In the genomic region with DNA sequence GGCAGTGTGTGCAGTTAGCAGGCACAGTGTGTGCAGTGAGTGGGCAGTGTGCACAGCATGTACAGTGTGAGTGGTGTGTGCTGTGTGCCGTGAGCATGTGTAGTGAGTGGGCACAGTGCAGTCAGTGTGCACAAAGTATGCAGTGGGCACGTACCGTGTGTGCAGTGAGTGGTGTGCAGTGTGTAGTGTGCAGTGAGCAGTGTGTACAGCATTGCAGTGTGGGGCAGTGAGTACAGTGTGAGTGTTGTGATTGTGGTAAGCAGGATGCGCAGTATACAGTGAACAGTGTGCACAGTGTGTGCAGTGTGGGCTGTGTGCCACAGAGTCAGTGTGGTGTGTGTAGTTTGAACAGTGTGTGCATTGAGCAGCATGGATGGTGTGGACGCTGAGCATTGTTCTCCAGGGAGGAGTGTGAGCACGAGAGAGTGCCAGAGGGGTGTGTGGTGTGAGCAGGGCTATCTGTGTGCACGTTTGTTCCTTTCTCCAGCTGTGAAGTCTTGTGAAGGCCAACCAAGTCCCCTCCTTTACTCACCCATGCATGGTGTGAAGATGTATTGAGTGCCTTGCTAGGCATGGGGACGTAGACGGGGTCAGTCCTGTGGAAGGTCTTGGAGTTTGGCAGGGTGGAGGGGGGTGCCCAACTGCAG, we compare ENCODE assay signal across 2 cellular contexts.
TF ChIP-seq lines count a peak whose summit lies in the region.

No MANE protein-coding gene starts in this region.

TF ChIP-seq in A549, 52 proteins besides CTCF, POLR2A, EP300 and RAD21:
- TF ChIP-seq HMGXB4 (CRISPR knock-in tag; IDR thresholded peaks at IDR 0.05; ENCODE audit: borderline replicate concordance) (no peak), ESRRA (IDR thresholded peaks at IDR 0.05; ENCODE audit: borderline replicate concordance, low read length) (no peak), SREBF2 (IDR thresholded peaks at IDR 0.05) (no peak), ELK1 (IDR thresholded peaks at IDR 0.05; ENCODE audit: low read depth, low read length) (no peak), RNF2 (IDR thresholded peaks at IDR 0.05; ENCODE audit: borderline replicate concordance, low read depth) (no peak), GATA3 (IDR thresholded peaks at IDR 0.05; ENCODE audit: borderline replicate concordance) (no peak)
- TF ChIP-seq, protein P1, sequence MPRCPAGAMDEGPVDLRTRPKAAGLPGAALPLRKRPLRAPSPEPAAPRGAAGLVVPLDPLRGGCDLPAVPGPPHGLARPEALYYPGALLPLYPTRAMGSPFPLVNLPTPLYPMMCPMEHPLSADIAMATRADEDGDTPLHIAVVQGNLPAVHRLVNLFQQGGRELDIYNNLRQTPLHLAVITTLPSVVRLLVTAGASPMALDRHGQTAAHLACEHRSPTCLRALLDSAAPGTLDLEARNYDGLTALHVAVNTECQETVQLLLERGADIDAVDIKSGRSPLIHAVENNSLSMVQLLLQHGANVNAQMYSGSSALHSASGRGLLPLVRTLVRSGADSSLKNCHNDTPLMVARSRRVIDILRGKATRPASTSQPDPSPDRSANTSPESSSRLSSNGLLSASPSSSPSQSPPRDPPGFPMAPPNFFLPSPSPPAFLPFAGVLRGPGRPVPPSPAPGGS (IDR thresholded peaks at IDR 0.05) = no peak

TF ChIP-seq in HCT116, 20 proteins besides CTCF, POLR2A, EP300 and RAD21 (continued from another document):
- TF ChIP-seq, protein P2, sequence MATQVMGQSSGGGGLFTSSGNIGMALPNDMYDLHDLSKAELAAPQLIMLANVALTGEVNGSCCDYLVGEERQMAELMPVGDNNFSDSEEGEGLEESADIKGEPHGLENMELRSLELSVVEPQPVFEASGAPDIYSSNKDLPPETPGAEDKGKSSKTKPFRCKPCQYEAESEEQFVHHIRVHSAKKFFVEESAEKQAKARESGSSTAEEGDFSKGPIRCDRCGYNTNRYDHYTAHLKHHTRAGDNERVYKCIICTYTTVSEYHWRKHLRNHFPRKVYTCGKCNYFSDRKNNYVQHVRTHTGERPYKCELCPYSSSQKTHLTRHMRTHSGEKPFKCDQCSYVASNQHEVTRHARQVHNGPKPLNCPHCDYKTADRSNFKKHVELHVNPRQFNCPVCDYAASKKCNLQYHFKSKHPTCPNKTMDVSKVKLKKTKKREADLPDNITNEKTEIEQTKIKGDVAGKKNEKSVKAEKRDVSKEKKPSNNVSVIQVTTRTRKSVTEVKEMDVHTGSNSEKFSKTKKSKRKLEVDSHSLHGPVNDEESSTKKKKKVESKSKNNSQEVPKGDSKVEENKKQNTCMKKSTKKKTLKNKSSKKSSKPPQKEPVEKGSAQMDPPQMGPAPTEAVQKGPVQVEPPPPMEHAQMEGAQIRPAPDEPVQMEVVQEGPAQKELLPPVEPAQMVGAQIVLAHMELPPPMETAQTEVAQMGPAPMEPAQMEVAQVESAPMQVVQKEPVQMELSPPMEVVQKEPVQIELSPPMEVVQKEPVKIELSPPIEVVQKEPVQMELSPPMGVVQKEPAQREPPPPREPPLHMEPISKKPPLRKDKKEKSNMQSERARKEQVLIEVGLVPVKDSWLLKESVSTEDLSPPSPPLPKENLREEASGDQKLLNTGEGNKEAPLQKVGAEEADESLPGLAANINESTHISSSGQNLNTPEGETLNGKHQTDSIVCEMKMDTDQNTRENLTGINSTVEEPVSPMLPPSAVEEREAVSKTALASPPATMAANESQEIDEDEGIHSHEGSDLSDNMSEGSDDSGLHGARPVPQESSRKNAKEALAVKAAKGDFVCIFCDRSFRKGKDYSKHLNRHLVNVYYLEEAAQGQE (IDR thresholded peaks at IDR 0.05; ENCODE audit: low read depth) = no peak
- no peak for TF ChIP-seq FOSL1 (IDR thresholded peaks at IDR 0.05; ENCODE audit: low read depth)
- no peak for TF ChIP-seq TCF7L2 (IDR thresholded peaks at IDR 0.05; ENCODE audit: borderline replicate concordance, extremely low read depth, insufficient read depth, insufficient read length)
- TF ChIP-seq EZH2 (IDR thresholded peaks at IDR 0.05) = no peak
- TF ChIP-seq SRF (IDR thresholded peaks at IDR 0.05; ENCODE audit: low read depth) = no peak
- TF ChIP-seq ZNF274 (IDR thresholded peaks at IDR 0.05; ENCODE audit: low read depth, low read length) = no peak
- TF ChIP-seq POLR2AphosphoS5 (IDR thresholded peaks at IDR 0.05; ENCODE audit: low read depth, low read length) = no peak
- TF ChIP-seq ZFX (IDR thresholded peaks at IDR 0.05) = no peak
- no peak for TF ChIP-seq SIN3A (IDR thresholded peaks at IDR 0.05; ENCODE audit: low read depth)
- TF ChIP-seq SP1 (IDR thresholded peaks at IDR 0.05; ENCODE audit: low read depth) = no peak
